Comparison of ENCODE assay signal across 8 cellular contexts in the genomic region with DNA sequence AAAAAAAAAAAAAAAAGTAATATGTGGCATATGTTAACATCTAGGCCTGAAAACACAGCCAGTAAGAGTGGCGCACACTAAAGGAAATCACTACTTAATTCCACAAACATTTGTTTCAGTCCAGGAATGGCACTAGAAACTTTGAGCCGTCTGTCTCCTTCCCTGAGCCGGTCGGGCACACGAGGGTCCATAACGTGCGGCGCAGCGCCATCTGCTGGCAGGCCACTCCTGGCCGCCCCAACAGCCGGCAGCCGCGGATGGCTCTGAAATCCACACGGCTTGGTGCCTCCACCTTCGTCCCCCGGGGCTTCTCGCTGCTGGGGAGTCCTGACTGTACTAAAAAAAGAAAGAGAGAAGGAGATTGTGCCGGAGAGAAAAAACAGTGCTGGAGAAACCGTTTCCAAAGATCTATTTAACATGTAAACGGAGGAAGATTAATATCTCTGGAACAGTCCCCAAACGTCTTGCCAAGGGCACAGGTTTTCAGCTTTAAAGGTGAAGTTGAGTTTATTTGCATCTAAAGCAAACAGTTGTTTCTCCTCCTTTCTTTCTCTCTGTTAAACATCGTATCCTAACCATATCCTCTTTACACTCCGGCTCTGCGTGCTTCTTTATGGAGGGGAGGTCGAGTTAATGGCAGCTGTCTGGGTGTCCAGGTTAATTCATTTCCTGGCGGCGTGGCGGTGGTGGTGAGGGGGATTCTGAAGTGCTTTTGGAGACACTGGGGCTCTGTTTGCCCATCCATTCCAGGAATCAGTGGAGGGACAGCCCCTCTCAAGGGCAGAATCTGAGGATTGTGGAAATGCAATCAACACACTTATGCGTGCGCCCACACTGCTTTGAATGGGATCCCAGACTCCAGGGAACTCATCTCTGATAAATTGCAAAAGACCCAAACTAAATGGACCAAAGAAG.
DNase-seq lines count a peak whose midpoint lies in the region; ATAC-seq and TF ChIP-seq lines count a peak whose summit lies in the region.

No MANE protein-coding gene starts in this region.

- DNase-seq in 8988T: peak; percentile 38
- DNase-seq in NCI-H1092 (lab: John Stamatoyannopoulos, UW): peak; percentile 84
- DNase-seq in SW480 (ENCODE audit: low spot score): peak; percentile 64
- peak; percentile 41 for DNase-seq in cerebellar cortex (ENCODE audit: low spot score)
- DNase-seq in left kidney (ENCODE audit: low read depth, low spot score): peak; percentile 96
- peak; percentile 14 for DNase-seq in stimulated activated CD8-positive, alpha-beta memory T cell treated with anti-CD3 and anti-CD28 coated beads, Interleukin-12 subunit alpha, Interleukin-12 subunit beta, amount 100 ng/mL, for 24 hours (ENCODE audit: extremely low read depth)

- peak; percentile 96 for ATAC-seq in HG02642 (IDR thresholded peaks at IDR 0.05; ENCODE audit: poor library complexity, unreplicated experiment)

- peak; percentile 90 for TF ChIP-seq CTCF in GM12874 (IDR thresholded peaks at IDR 0.05; ENCODE audit: insufficient read depth, low read depth, low read length)

Comparison
In these comparisons a context has a peak if more than half of its experiments do, and no peak if none do; other contexts are left out.
1. Peak in every context shown above with its lines: DNase-seq and ATAC-seq.
2. DNase-seq: peak in every context shown above with its lines; median percentile 96 in left kidney; 84 in NCI-H1092; 64 in SW480; 41 in cerebellar cortex; 38 in 8988T; 14 in stimulated activated CD8-positive, alpha-beta memory T cell treated with anti-CD3 and anti-CD28 coated beads, Interleukin-12 subunit alpha, Interleukin-12 subunit beta, amount 100 ng/mL, for 24 hours.